In the genomic region with DNA sequence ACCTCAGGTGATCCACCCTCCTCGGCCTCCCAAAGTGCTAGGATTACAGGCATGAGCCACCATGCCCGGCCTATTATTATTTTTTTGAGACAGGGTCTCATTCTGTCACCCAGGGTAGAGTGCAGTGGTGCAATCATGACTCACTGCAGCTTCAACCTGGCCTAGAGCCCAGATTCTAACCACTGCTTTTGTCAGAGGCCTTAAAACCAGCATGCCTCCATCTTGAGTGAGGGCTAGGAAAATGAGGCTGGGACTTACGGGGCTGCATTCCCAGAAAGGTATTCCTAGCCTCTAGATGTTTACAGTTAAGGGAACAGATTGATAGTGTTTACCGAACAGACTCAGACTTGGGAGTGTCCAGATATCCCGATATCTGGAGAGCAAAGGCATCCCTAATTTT, we compare ENCODE assay signal across 8 cellular contexts. TPM values are rescaled to one million over a fixed set of nuclear protein-coding genes. Genes with fewer than 3 reads are reported as not detected.
DNase-seq lines count a peak whose midpoint lies in the region; ATAC-seq and TF ChIP-seq lines count a peak whose summit lies in the region.
"Not testable (repeated sequence)": the region's sequence is repeated elsewhere in the genome, so short reads cannot be mapped to it uniquely, and the experiment has no call there.

No MANE protein-coding gene starts in this region.

- H3K9me3 ChIP-seq in CD4-positive, alpha-beta T cell (ENCODE audit: control insufficient read depth, low read length) = peaks cover 17% of the 10 kb centered on the region
- not testable (repeated sequence) for H3K9me3 ChIP-seq in hepatocyte (ENCODE audit: low read depth)

- not testable (repeated sequence) for TF ChIP-seq CTCF in CD4-positive, alpha-beta T cell (IDR thresholded peaks at IDR 0.05); epithelial cell of esophagus (IDR thresholded peaks at IDR 0.05; ENCODE audit: insufficient read depth, low read depth, low read length, missing control alignments); hepatocyte (IDR thresholded peaks at IDR 0.05; ENCODE audit: poor library complexity)

- not testable (repeated sequence) for H3K27me3 Mint-ChIP-seq in CD4-positive, alpha-beta T cell

- not testable (repeated sequence) for H3K27ac ChIP-seq in CD4-positive, alpha-beta T cell (ENCODE audit: low read depth, low read length); hepatocyte

- H3K4me2 ChIP-seq in hepatocyte = not testable (repeated sequence)

- H3K9me2 ChIP-seq in hepatocyte (replicated peaks; ENCODE audit: insufficient read depth) = not testable (repeated sequence)

- not testable (repeated sequence) for H2AFZ ChIP-seq in hepatocyte

- 73% methylated on average over 5 of the region's 5 CpGs for WGBS in hepatocyte (ENCODE audit: low lambda C conversion rate, missing lambda C conversion rate)

- peaks cover 50% of the 10 kb centered on the region for H3K36me3 Mint-ChIP-seq in CD4-positive, alpha-beta T cell (ENCODE audit: low read depth)

- peak overlapping the region; percentile 33 for H3K27ac Mint-ChIP-seq in CD4-positive, alpha-beta T cell

- intact Hi-C loops in CD4-positive, alpha-beta T cell (cut with DNase I, micrococcal nuclease) = not testable (repeated sequence)

- H3K4me1 Mint-ChIP-seq in CD4-positive, alpha-beta T cell (ENCODE audit: low read depth) = peaks cover 29% of the 10 kb centered on the region

- POLR2A ChIA-PET in CD4-positive, alpha-beta T cell (lab: Charles Lee) = interaction anchor here (0.6 to 2.4 kb wide), 4 partner anchors 14 to 58 kb away, joined by 3 to 9 read pairs (median 8); partner anchors contain the start of gene ATF7IP2

- H3K9me3 Mint-ChIP-seq in CD4-positive, alpha-beta T cell = peaks cover 15% of the 10 kb centered on the region

- H3K4me3 ChIP-seq in epithelial cell of esophagus (ENCODE audit: low read length); hepatocyte: not testable (repeated sequence)

- H3K36me3 ChIP-seq in hepatocyte (replicated peaks; ENCODE audit: insufficient read depth, low read depth) = not testable (repeated sequence)

- H3K4me3 Mint-ChIP-seq in CD4-positive, alpha-beta T cell = not testable (repeated sequence)

- not testable (repeated sequence) for H4K20me1 ChIP-seq in hepatocyte (ENCODE audit: insufficient read depth, poor library complexity, severe bottlenecking)

- H3K27me3 ChIP-seq in CD4-positive, alpha-beta T cell (ENCODE audit: control insufficient read depth, insufficient read depth, low read length); hepatocyte: not testable (repeated sequence)

- H3K79me2 ChIP-seq in hepatocyte = not testable (repeated sequence)

- not testable (repeated sequence) for ATAC-seq in CD4-positive, alpha-beta T cell (ENCODE audit: poor library complexity)

- DNase-seq in CD4-positive, alpha-beta T cell = not testable (repeated sequence)
- DNase-seq in HPDE6-E6E7 (ENCODE audit: extremely low spot score) = peak; percentile 33
- peak; percentile 4 for DNase-seq in NCI-H69 (lab: John Stamatoyannopoulos, UW)
- peak; percentile 18 for DNase-seq in SKM-1 (lab: John Stamatoyannopoulos, UW; ENCODE audit: unreplicated experiment)
- DNase-seq in activated gamma-delta T cell treated with Interleukin-2 at 50 U/mL for 16 hours = peak; percentile 6
- peak; percentile 91 for DNase-seq in epithelial cell of esophagus (ENCODE audit: low read depth)
- peak; percentile 44 for DNase-seq in hepatocyte (ENCODE audit: low spot score)
- peak; percentile 85 for DNase-seq in renal cortical epithelial cell (ENCODE audit: low read depth)

- CTCF ChIA-PET in CD4-positive, alpha-beta T cell (lab: Charles Lee) = not testable (repeated sequence)

- peaks cover 11% of the 10 kb centered on the region for H3K4me1 ChIP-seq in hepatocyte (ENCODE audit: insufficient read depth)

RNA-seq across cellular contexts. Expression of gene ATF7IP2, which starts 57.6 kb away (rescaled TPM):
- 10 to 100 TPM; 82.9 to 86.9 TPM for total RNA-seq in CD4-positive, alpha-beta T cell
- 54.5 and 68.7 TPM in 2 replicates for total RNA-seq in hepatocyte
- polyA plus RNA-seq in hepatocyte = 49.1 and 58.3 TPM in 2 replicates
- total RNA-seq in renal cortical epithelial cell = 8.0 and 9.9 TPM in 2 replicates
